ENCODE assay signal across 2 cellular contexts in the genomic region with DNA sequence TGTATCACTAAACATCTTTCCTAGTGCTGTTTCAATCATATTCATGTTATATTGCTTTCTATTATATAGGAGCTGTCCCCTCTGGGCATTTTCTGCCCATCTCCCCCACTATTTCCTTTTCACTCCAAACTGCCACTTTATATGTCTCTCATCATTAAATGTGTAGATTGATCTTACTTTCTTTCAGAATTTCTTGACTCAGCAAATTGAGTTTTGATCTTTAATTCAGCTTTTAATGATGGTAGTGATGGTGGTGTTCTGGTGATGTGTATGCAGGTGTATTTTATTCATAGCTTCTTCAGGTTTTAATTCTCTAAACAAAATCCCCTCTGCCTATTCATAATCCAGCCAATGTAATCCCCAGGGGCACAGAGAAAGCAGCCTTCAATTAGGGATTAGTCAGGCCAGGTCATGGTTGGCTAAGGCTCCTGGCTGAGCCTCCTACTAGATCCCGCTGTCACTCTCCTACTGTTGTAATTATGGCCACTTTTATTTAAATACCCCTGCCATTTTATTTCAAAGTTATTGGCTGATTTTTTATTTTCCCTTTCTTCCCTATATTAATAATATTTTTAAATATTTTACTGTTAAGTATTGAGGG.
TF ChIP-seq lines count a peak whose summit lies in the region.

No MANE protein-coding gene starts in this region.

TF ChIP-seq in A549, 52 proteins besides CTCF, POLR2A, EP300 and RAD21:
- TF ChIP-seq MAFK (IDR thresholded peaks at IDR 0.05; ENCODE audit: partially characterized antibody), result peak; percentile 6
- no peak for TF ChIP-seq TP53 (CRISPR knock-in tag; IDR thresholded peaks at IDR 0.05)
- TF ChIP-seq NFE2L2 (conservative IDR thresholded peaks at IDR 0.05; ENCODE audit: low read length), result no peak
- no peak for TF ChIP-seq BHLHE40 (IDR thresholded peaks at IDR 0.05; ENCODE audit: low read depth, low read length)
- no peak for TF ChIP-seq NR3C1 (IDR thresholded peaks at IDR 0.05)
- TF ChIP-seq CHD4 (IDR thresholded peaks at IDR 0.05; ENCODE audit: borderline replicate concordance), result no peak
- TF ChIP-seq SMC3 (IDR thresholded peaks at IDR 0.05), result no peak
TF ChIP-seq in A549: peak in this region for 1.

TF ChIP-seq in H1, 55 proteins besides CTCF, POLR2A, EP300 and RAD21:
- TF ChIP-seq TAF1 (IDR thresholded peaks at IDR 0.05; ENCODE audit: low read depth, low read length) (no peak), FOSL1 (IDR thresholded peaks at IDR 0.05; ENCODE audit: insufficient read depth, low read depth, low read length) (no peak), TEAD4 (IDR thresholded peaks at IDR 0.05; ENCODE audit: low read depth, low read length) (no peak), TBP (IDR thresholded peaks at IDR 0.05; ENCODE audit: low read depth, low read length) (no peak), HDAC6 (IDR thresholded peaks at IDR 0.05; ENCODE audit: low read depth, low read length) (no peak), SP1 (IDR thresholded peaks at IDR 0.05; ENCODE audit: low read depth, low read length) (no peak), NRF1 (IDR thresholded peaks at IDR 0.05; ENCODE audit: low read depth, low read length) (no peak), ASH2L (IDR thresholded peaks at IDR 0.05; ENCODE audit: low read length) (no peak), TAF7 (optimal IDR thresholded peaks at IDR 0.05; ENCODE audit: borderline replicate concordance, low read depth, low read length) (no peak), SP4 (IDR thresholded peaks at IDR 0.05; ENCODE audit: low read length) (no peak)
- TF ChIP-seq, protein P1, sequence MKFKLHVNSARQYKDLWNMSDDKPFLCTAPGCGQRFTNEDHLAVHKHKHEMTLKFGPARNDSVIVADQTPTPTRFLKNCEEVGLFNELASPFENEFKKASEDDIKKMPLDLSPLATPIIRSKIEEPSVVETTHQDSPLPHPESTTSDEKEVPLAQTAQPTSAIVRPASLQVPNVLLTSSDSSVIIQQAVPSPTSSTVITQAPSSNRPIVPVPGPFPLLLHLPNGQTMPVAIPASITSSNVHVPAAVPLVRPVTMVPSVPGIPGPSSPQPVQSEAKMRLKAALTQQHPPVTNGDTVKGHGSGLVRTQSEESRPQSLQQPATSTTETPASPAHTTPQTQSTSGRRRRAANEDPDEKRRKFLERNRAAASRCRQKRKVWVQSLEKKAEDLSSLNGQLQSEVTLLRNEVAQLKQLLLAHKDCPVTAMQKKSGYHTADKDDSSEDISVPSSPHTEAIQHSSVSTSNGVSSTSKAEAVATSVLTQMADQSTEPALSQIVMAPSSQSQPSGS (IDR thresholded peaks at IDR 0.05; ENCODE audit: low read length), result no peak
